ENCODE assay signal across 12 cellular contexts in genomic region chr4:40924793-40925117, GRCh38.
"Had no signal": no experiment of that assay in that cellular context is flagged by ENCODE, and none has a peak within 500 bp of the region (broad histone marks: within the 10 kb centered on the region; RNA-seq: fewer than 3 reads in every experiment).

No MANE protein-coding gene starts in this region.

- H2AFZ ChIP-seq: parathyroid adenoma had no signal

- H3K4me3 ChIP-seq: heart left ventricle, lower lobe of right lung, transverse colon had no signal

- H3K27me3 ChIP-seq: heart left ventricle, neutrophil, transverse colon had no signal

- H3K4me3 Mint-ChIP-seq: activated CD4-positive, alpha-beta T cell treated with anti-CD3 and anti-CD28 coated beads, Interleukin-2, amount 10 ng/mL, durations not matched to agents 7 days and 5 days; activated T-cell treated with anti-CD3 and anti-CD28 coated beads, Interleukin-2, amount 50 U/mL, for 72 hours; dendritic cell treated with granulocyte-macrophage colony-stimulating factor and Interleukin-4, amounts not matched to agents 40 ng/mL and 50 ng/mL, for 4 days; effector memory CD8-positive, alpha-beta T cell had no signal

- H3K9ac ChIP-seq: parathyroid adenoma had no signal

- DNase-seq: cerebellar nuclear complex had no signal

- H3K9me3 ChIP-seq: heart left ventricle, lower lobe of right lung, neutrophil, transverse colon had no signal

- H3K4me1 ChIP-seq: parathyroid adenoma had no signal

- H3K79me2 ChIP-seq: parathyroid adenoma had no signal

- H3K27ac Mint-ChIP-seq: dendritic cell treated with granulocyte-macrophage colony-stimulating factor and Interleukin-4, amounts not matched to agents 40 ng/mL and 50 ng/mL, for 4 days; effector memory CD8-positive, alpha-beta T cell; T-helper 17 cell had no signal

- H3K36me3 ChIP-seq: neutrophil, transverse colon had no signal

- H3K36me3 Mint-ChIP-seq: stimulated activated naive B cell treated with anti-CD40 and anti-IgM and Interleukin-4, amounts not matched to agents 10 μg/mL and 1 μg/mL and 100 μg/mL, for 72 hours had no signal

- H3K9me3 Mint-ChIP-seq: activated CD4-positive, alpha-beta T cell treated with anti-CD3 and anti-CD28 coated beads, Interleukin-2, amount 10 ng/mL, durations not matched to agents 7 days and 5 days; activated T-cell treated with anti-CD3 and anti-CD28 coated beads, Interleukin-2, amount 50 U/mL, for 72 hours; dendritic cell treated with granulocyte-macrophage colony-stimulating factor and Interleukin-4, amounts not matched to agents 40 ng/mL and 50 ng/mL, for 4 days; effector memory CD8-positive, alpha-beta T cell; stimulated activated naive B cell treated with anti-CD40 and anti-IgM and Interleukin-4, amounts not matched to agents 10 μg/mL and 1 μg/mL and 100 μg/mL, for 72 hours had no signal
